22 cellular contexts compared by ENCODE assay signal in genomic region chr7:1909476-1909875, GRCh38.
DNase-seq lines count a peak whose midpoint lies in the region; ATAC-seq, FAIRE-seq and TF ChIP-seq lines count a peak whose summit lies in the region.
"Had no signal": no experiment of that assay in that cellular context is flagged by ENCODE, and none has a peak within 500 bp of the region (broad histone marks: within the 10 kb centered on the region; RNA-seq: fewer than 3 reads in every experiment).

No MANE protein-coding gene starts in this region.

- H3K4me3 Mint-ChIP-seq in T-helper 17 cell, result no peak overlapping the region
- H3K4me3 Mint-ChIP-seq: CD4-positive, CD25-positive, alpha-beta regulatory T cell had no signal

- WGBS in right cardiac atrium, result 96% methylated on average over 15 of the region's 15 CpGs

- H3K9me3 ChIP-seq in right cardiac atrium (ENCODE audit: control insufficient read depth, low read length), result no peaks in the 10 kb centered on the region
- no peaks in the 10 kb centered on the region for H3K9me3 ChIP-seq in T-helper 17 cell (ENCODE audit: control insufficient read depth, low read length, poor library complexity, severe bottlenecking)
- no peaks in the 10 kb centered on the region for H3K9me3 ChIP-seq in kidney (ENCODE audit: control insufficient read depth in 1 of 2, low read length in 2 of 2)
- H3K9me3 ChIP-seq: BLaER1 had no signal

- H3K9ac ChIP-seq in kidney (ENCODE audit: low read length in 2 of 2), result no peak overlapping the region
- H3K9ac ChIP-seq: BLaER1 had no signal

- peak in 2 of 3 donors; percentile 24 to 50 for DNase-seq in right cardiac atrium
- DNase-seq in cardiac septum (ENCODE audit: low spot score), result no peak
- no peak for DNase-seq in T-helper 17 cell
- DNase-seq in kidney, result peak; percentile 62
- DNase-seq in D341Med (ENCODE audit: low spot score), result no peak
- DNase-seq in Kasumi-1 (lab: John Stamatoyannopoulos, UW), result no peak
- no peak for DNase-seq in stimulated activated CD4-positive, alpha-beta T cell treated with anti-CD3 and anti-CD28 coated beads, Interleukin-4, amount 100 ng/mL, for 24 hours
- DNase-seq: CD4-positive, CD25-positive, alpha-beta regulatory T cell; DMS53; GOT3; MV-4-11; NCI-H1105 treated with DMSO at 0.1 percent for 48 hours; NCI-H146; NCI-H2029 treated with DMSO at 0.1 percent for 48 hours; NCI-H446 treated with DMSO at 0.1 percent for 48 hours; NCI-H82; SHP77 treated with DMSO at 0.1 percent for 48 hours had no signal

- FAIRE-seq in kidney (lab: Jason Lieb, UNC), result no peak
- FAIRE-seq: A204.1, HepG2, K562 had no signal

- H3K4me1 Mint-ChIP-seq in T-helper 17 cell, result peaks cover 7% of the 10 kb centered on the region

- H3K27ac ChIP-seq in right cardiac atrium (ENCODE audit: low read length) (no peak overlapping the region), kidney (ENCODE audit: low read depth in 2 of 2, low read length in 2 of 2) (no peak overlapping the region)
- H3K27ac ChIP-seq: BLaER1, RWPE1 had no signal

- intact Hi-C loops in right cardiac atrium (cut with DNase I) (no loop called here), cardiac septum (cut with DNase I) (no loop called here), kidney (cut with DNase I) (no loop called here)

- no peaks in the 10 kb centered on the region for H3K27me3 Mint-ChIP-seq in T-helper 17 cell
- H3K27me3 Mint-ChIP-seq: CD4-positive, CD25-positive, alpha-beta regulatory T cell had no signal

- H3K27me3 ChIP-seq in right cardiac atrium (ENCODE audit: control insufficient read depth, insufficient read depth), result no peaks in the 10 kb centered on the region
- H3K27me3 ChIP-seq: BLaER1 had no signal

- TF ChIP-seq CTCF in kidney (IDR thresholded peaks at IDR 0.05; ENCODE audit: borderline replicate concordance, extremely low read depth, insufficient read depth), result no peak

- ATAC-seq in right cardiac atrium (no peak), T-helper 17 cell (no peak)
- ATAC-seq: HepG2, K562 had no signal

- H3K36me3 ChIP-seq in kidney (ENCODE audit: control insufficient read depth in 1 of 2, insufficient read depth in 2 of 2, low read length in 2 of 2), result no peaks in the 10 kb centered on the region

- H3K36me3 Mint-ChIP-seq in T-helper 17 cell (ENCODE audit: low read depth), result no peaks in the 10 kb centered on the region
- H3K36me3 Mint-ChIP-seq: CD4-positive, CD25-positive, alpha-beta regulatory T cell had no signal

- peak overlapping the region; percentile 32 for H3K27ac Mint-ChIP-seq in T-helper 17 cell

- no peaks in the 10 kb centered on the region for H3K4me1 ChIP-seq in right cardiac atrium (ENCODE audit: control insufficient read depth, insufficient read depth, low read length)
- H3K4me1 ChIP-seq in kidney (ENCODE audit: control insufficient read depth in 1 of 2, insufficient read depth in 1 of 2, low read depth in 1 of 2, low read length in 2 of 2), result peaks cover 0 to 2% of the 10 kb centered on the region in 2 donors

- no peak overlapping the region for H3K4me3 ChIP-seq in right cardiac atrium (ENCODE audit: low read length)
- no peak overlapping the region for H3K4me3 ChIP-seq in kidney (ENCODE audit: low read length in 2 of 2)
- H3K4me3 ChIP-seq: BLaER1, K562 had no signal

Comparison
In these comparisons a context has a peak if more than half of its experiments do, and no peak if none do; other contexts are left out.
1. DNase-seq: peak in right cardiac atrium (2 of 3) and kidney (single experiment); none in cardiac septum (single experiment), T-helper 17 cell (0 of 3), D341Med (single experiment), Kasumi-1 (0 of 2) and stimulated activated CD4-positive, alpha-beta T cell treated with anti-CD3 and anti-CD28 coated beads, Interleukin-4, amount 100 ng/mL, for 24 hours (single experiment).